ENCODE assay signal across 8 cellular contexts in genomic region chr10:103758294-103758681, GRCh38.
DNase-seq lines count a peak whose midpoint lies in the region; ATAC-seq and TF ChIP-seq lines count a peak whose summit lies in the region.

No MANE protein-coding gene starts in this region.

- intact Hi-C loops in activated CD4-positive, alpha-beta T cell treated with anti-CD3 and anti-CD28 coated beads for 36 hours (cut with DNase I, micrococcal nuclease): loop anchor here (1.0 to 2.0 kb wide), 3 partner anchors 13 to 363 kb away; no protein-coding TSS in a partner anchor
- intact Hi-C loops in right cardiac atrium (cut with DNase I): no loop called here

- no peaks in the 10 kb centered on the region for H3K27me3 Mint-ChIP-seq in activated CD4-positive, alpha-beta T cell treated with anti-CD3 and anti-CD28 coated beads for 36 hours
- no peaks in the 10 kb centered on the region for H3K27me3 Mint-ChIP-seq in activated T-helper 17 cell treated with anti-CD3 and anti-CD28 coated beads, Interleukin-2, amount 50 U/mL, for 72 hours

- H3K4me1 ChIP-seq in right cardiac atrium (ENCODE audit: control insufficient read depth, insufficient read depth, low read length) (peaks cover 29% of the 10 kb centered on the region), suprapubic skin (peaks cover 58% of the 10 kb centered on the region)

- H3K27ac ChIP-seq in right cardiac atrium (ENCODE audit: low read length) (peak overlapping the region; percentile 98), suprapubic skin (peak overlapping the region; percentile 64)

- H3K27ac Mint-ChIP-seq in activated CD4-positive, alpha-beta T cell treated with anti-CD3 and anti-CD28 coated beads for 36 hours: peak overlapping the region; percentile 51
- peak overlapping the region; percentile 86 for H3K27ac Mint-ChIP-seq in activated T-helper 17 cell treated with anti-CD3 and anti-CD28 coated beads, Interleukin-2, amount 50 U/mL, for 72 hours

- peaks cover 38% of the 10 kb centered on the region for H3K4me1 Mint-ChIP-seq in activated CD4-positive, alpha-beta T cell treated with anti-CD3 and anti-CD28 coated beads for 36 hours
- peaks cover 33% of the 10 kb centered on the region for H3K4me1 Mint-ChIP-seq in activated T-helper 17 cell treated with anti-CD3 and anti-CD28 coated beads, Interleukin-2, amount 50 U/mL, for 72 hours

- peak; percentile 23 for ATAC-seq in activated CD4-positive, alpha-beta T cell treated with anti-CD3 and anti-CD28 coated beads for 36 hours
- peak; percentile 75 for ATAC-seq in activated T-helper 17 cell treated with anti-CD3 and anti-CD28 coated beads, Interleukin-2, amount 50 U/mL, for 72 hours (replicated peaks)
- ATAC-seq in right cardiac atrium: no peak

- no peak for TF ChIP-seq CTCF in suprapubic skin (IDR thresholded peaks at IDR 0.05)

- H3K36me3 Mint-ChIP-seq in activated CD4-positive, alpha-beta T cell treated with anti-CD3 and anti-CD28 coated beads for 36 hours (ENCODE audit: low read depth): no peaks in the 10 kb centered on the region
- H3K36me3 Mint-ChIP-seq in activated T-helper 17 cell treated with anti-CD3 and anti-CD28 coated beads, Interleukin-2, amount 50 U/mL, for 72 hours (ENCODE audit: low read depth): peaks cover 10% of the 10 kb centered on the region

- H3K27me3 ChIP-seq in right cardiac atrium (ENCODE audit: control insufficient read depth, insufficient read depth): no peaks in the 10 kb centered on the region
- no peaks in the 10 kb centered on the region for H3K27me3 ChIP-seq in suprapubic skin

- POLR2A ChIA-PET in activated CD4-positive, alpha-beta T cell treated with anti-CD3 and anti-CD28 coated beads for 36 hours (lab: Charles Lee): interaction anchor here (0.5 to 1.8 kb wide), 3 partner anchors 8 to 405 kb away, joined by 4 to 6 read pairs (median 6); no protein-coding TSS in a partner anchor

- H3K4me3 ChIP-seq in right cardiac atrium (ENCODE audit: low read length) (no peak overlapping the region), suprapubic skin (no peak overlapping the region)

- H3K9me3 ChIP-seq in right cardiac atrium (ENCODE audit: control insufficient read depth, low read length): no peaks in the 10 kb centered on the region
- H3K9me3 ChIP-seq in suprapubic skin: no peaks in the 10 kb centered on the region

- no peaks in the 10 kb centered on the region for H3K36me3 ChIP-seq in suprapubic skin

- peak overlapping the region; percentile 5 for H3K4me3 Mint-ChIP-seq in activated CD4-positive, alpha-beta T cell treated with anti-CD3 and anti-CD28 coated beads for 36 hours
- peak overlapping the region; percentile 70 for H3K4me3 Mint-ChIP-seq in activated T-helper 17 cell treated with anti-CD3 and anti-CD28 coated beads, Interleukin-2, amount 50 U/mL, for 72 hours

- CTCF ChIA-PET in activated CD4-positive, alpha-beta T cell treated with anti-CD3 and anti-CD28 coated beads for 36 hours (lab: Charles Lee): interaction anchor here (1.4 to 1.8 kb wide), 3 partner anchors 8 to 188 kb away, joined by 3 to 7 read pairs (median 5); no protein-coding TSS in a partner anchor

- TF ChIP-seq POLR2A in suprapubic skin (IDR thresholded peaks at IDR 0.05): no peak

- no peaks in the 10 kb centered on the region for H3K9me3 Mint-ChIP-seq in activated CD4-positive, alpha-beta T cell treated with anti-CD3 and anti-CD28 coated beads for 36 hours (ENCODE audit: low read depth)
- H3K9me3 Mint-ChIP-seq in activated T-helper 17 cell treated with anti-CD3 and anti-CD28 coated beads, Interleukin-2, amount 50 U/mL, for 72 hours: no peaks in the 10 kb centered on the region

- TF ChIP-seq EP300 in suprapubic skin (IDR thresholded peaks at IDR 0.05): no peak

- no peak for DNase-seq in activated CD4-positive, alpha-beta T cell treated with anti-CD3 and anti-CD28 coated beads for 36 hours
- DNase-seq in activated CD4-positive, alpha-beta T cell treated with anti-CD3 and anti-CD28 coated beads for 48 hours: no peak
- DNase-seq in right cardiac atrium (no peak), suprapubic skin (ENCODE audit: low spot score in 2 of 2) (no peak), T1000 (lab: John Stamatoyannopoulos, UW) (no peak), hippocampal formation (lab: John Stamatoyannopoulos, UW) (no peak)
- DNase-seq in effector CD8-positive, alpha-beta T cell (lab: John Stamatoyannopoulos, UW): no peak

- 58% methylated on average over 2 of the region's 2 CpGs for WGBS in right cardiac atrium
- WGBS in suprapubic skin: 64% methylated on average over 2 of the region's 2 CpGs

Comparison
In these comparisons a context has a peak if more than half of its experiments do, and no peak if none do; other contexts are left out.
1. ATAC-seq: peak in activated CD4-positive, alpha-beta T cell treated with anti-CD3 and anti-CD28 coated beads for 36 hours (single experiment) and activated T-helper 17 cell treated with anti-CD3 and anti-CD28 coated beads, Interleukin-2, amount 50 U/mL, for 72 hours (single experiment); none in right cardiac atrium (0 of 2).
2. intact Hi-C loops: an anchor here in activated CD4-positive, alpha-beta T cell treated with anti-CD3 and anti-CD28 coated beads for 36 hours (1.0 to 2.0 kb wide); none called in right cardiac atrium.